13 cellular contexts compared by ENCODE assay signal in the genomic region with DNA sequence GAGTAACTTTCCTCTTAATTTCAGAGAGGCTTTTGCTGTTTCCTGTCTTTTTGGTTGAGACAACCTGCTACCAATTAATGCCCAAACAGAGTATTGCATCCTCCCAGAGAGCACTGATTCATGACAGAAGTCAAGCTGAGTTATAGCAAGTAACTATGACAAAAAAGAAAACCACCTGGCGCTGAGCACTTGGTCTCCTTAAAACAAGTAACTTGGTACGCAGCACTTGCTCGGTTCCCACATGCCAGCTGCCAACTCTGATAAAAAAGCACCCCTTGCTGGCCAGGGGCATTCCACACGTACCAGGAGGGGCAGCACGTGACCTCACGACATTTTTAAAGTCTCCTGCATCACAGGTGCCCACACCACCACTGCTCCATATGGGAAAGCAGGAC.
DNase-seq lines count a peak whose midpoint lies in the region; ATAC-seq and TF ChIP-seq lines count a peak whose summit lies in the region.
"Had no signal": no experiment of that assay in that cellular context is flagged by ENCODE, and none has a peak within 500 bp of the region (broad histone marks: within the 10 kb centered on the region; RNA-seq: fewer than 3 reads in every experiment).

No MANE protein-coding gene starts in this region.

- H3K4me3 ChIP-seq in fibroblast of mammary gland (ENCODE audit: control insufficient read depth, low read depth, low read length), result no peak overlapping the region

- TF ChIP-seq CTCF in fibroblast of mammary gland (conservative IDR thresholded peaks at IDR 0.05; ENCODE audit: control insufficient read depth, insufficient read depth, low read depth, low read length) (no peak), GM10266 (IDR thresholded peaks at IDR 0.05; ENCODE audit: control insufficient read depth, insufficient read depth, low read depth, missing control alignments) (no peak)

- DNase-seq in fibroblast of mammary gland (ENCODE audit: low read depth) (peak; percentile 11), HPDE6-E6E7 (ENCODE audit: extremely low spot score) (no peak), GM10266 (ENCODE audit: extremely low spot score) (no peak)
- DNase-seq in activated CD4-positive, alpha-beta T cell treated with anti-CD3 and anti-CD28 coated beads, Interleukin-2, amount 50 U/mL, for 1 hour, result no peak
- DNase-seq in stimulated activated CD4-positive, alpha-beta T cell treated with anti-CD3 and anti-CD28 coated beads, Interleukin-1b, Interleukin-23, amount 100 ng/mL, for 48 hours, result no peak
- DNase-seq: activated CD4-positive, alpha-beta T cell treated with anti-CD3 and anti-CD28 coated beads, Interleukin-2, amount 10 ng/mL, durations not matched to agents 7 days and 5 days; activated naive CD4-positive, alpha-beta T cell; BE2C; GDM1 had no signal

- ATAC-seq in GM18861 (IDR thresholded peaks at IDR 0.05; ENCODE audit: unreplicated experiment) (peak; percentile 75), GM21447 (IDR thresholded peaks at IDR 0.05; ENCODE audit: unreplicated experiment) (peak; percentile 67), HG03095 (IDR thresholded peaks at IDR 0.05; ENCODE audit: unreplicated experiment) (peak; percentile 55)
- ATAC-seq: SK-N-SH treated with all-trans-retinoic acid at 6 μM for 48 hours had no signal
